Comparison of ENCODE assay signal across 8 cellular contexts in genomic region chr4:84582988-84583870, GRCh38. TPM values are rescaled to one million over a fixed set of nuclear protein-coding genes. Genes with fewer than 3 reads are reported as not detected.
A peak's percentile ranks its signal among the peaks of the same experiment; 100 is the strongest.
DNase-seq lines count a peak whose midpoint lies in the region; ATAC-seq and TF ChIP-seq lines count a peak whose summit lies in the region.

CDS1 (plus strand) TSS chr4:84583127; CDS start chr4:84583402, 275 bp downstream.

- no peak within 1 kb of the TSS for H2BK15ac ChIP-seq in mesendoderm (replicated peaks; ENCODE audit: low read depth)

- WGBS in mesendoderm (ENCODE audit: extremely low coverage, insufficient coverage, low lambda C conversion rate): no CpG with 5 or more reads among the region's 88 CpGs
- WGBS in testis, 2 donors: 0% methylated on average over 63 of the region's 88 CpGs; no CpG with 5 or more reads in 1 of the 2 donors

- H3K9me3 Mint-ChIP-seq in T-helper 2 cell treated with Interferon-gamma antibody and Interleukin-4, amounts not matched to agents 5 μg/mL and 100 μg/mL, for 36 hours: no peaks in the 10 kb centered on the region

- peak; percentile 21 for DNase-seq in T-helper 2 cell treated with Interferon-gamma antibody and Interleukin-4, amounts not matched to agents 5 μg/mL and 100 μg/mL, for 36 hours (ENCODE audit: low spot score)
- DNase-seq in ecto neural progenitor cell (ENCODE audit: low spot score): peak; percentile 75
- DNase-seq in mesendoderm: peak; percentile 76
- peak; percentile 37 for DNase-seq in testis
- no peak for DNase-seq in OCI-M1 (lab: John Stamatoyannopoulos, UW)

- no peaks in the 10 kb centered on the region for H4K20me1 ChIP-seq in DOHH2 (ENCODE audit: control insufficient read depth, insufficient read depth, low read depth, low read length)

- H3K79me2 ChIP-seq in DOHH2 (ENCODE audit: control insufficient read depth, low read length): no peaks in the 10 kb centered on the region
- peaks cover 19% of the 10 kb centered on the region for H3K79me2 ChIP-seq in mesendoderm (ENCODE audit: control insufficient read depth, insufficient read depth, low read length)

- peak within 1 kb of the TSS; percentile 90 for H3K56ac ChIP-seq in mesendoderm (ENCODE audit: low read length)

- H2BK5ac ChIP-seq in mesendoderm (ENCODE audit: low read length): no peak within 1 kb of the TSS

- no peak within 1 kb of the TSS for H2AK5ac ChIP-seq in mesendoderm (ENCODE audit: low read length)

- peak within 1 kb of the TSS; percentile 0 for H2BK120ac ChIP-seq in mesendoderm (ENCODE audit: low read depth, low read length)

- H4K8ac ChIP-seq in mesendoderm (ENCODE audit: low read depth, low read length): no peak within 1 kb of the TSS

- H3K9me3 ChIP-seq in DOHH2 (ENCODE audit: control insufficient read depth, insufficient read depth, low read length) (no peaks in the 10 kb centered on the region), testis (no peaks in the 10 kb centered on the region)

- H3K27me3 Mint-ChIP-seq in T-helper 2 cell treated with Interferon-gamma antibody and Interleukin-4, amounts not matched to agents 5 μg/mL and 100 μg/mL, for 36 hours (ENCODE audit: low read depth): peaks cover 61% of the 10 kb centered on the region

- no peaks in the 10 kb centered on the region for H3K36me3 Mint-ChIP-seq in T-helper 2 cell treated with Interferon-gamma antibody and Interleukin-4, amounts not matched to agents 5 μg/mL and 100 μg/mL, for 36 hours (ENCODE audit: low read depth)

- H3K4me1 ChIP-seq in DOHH2 (ENCODE audit: control insufficient read depth, low read length) (no peaks in the 10 kb centered on the region), mesendoderm (ENCODE audit: control insufficient read depth, low read depth, low read length) (peaks cover 3% of the 10 kb centered on the region), testis (no peaks in the 10 kb centered on the region)

- H3K9ac ChIP-seq in mesendoderm (ENCODE audit: low read length): peak within 1 kb of the TSS; percentile 78

- peaks cover 16% of the 10 kb centered on the region for H3K4me1 Mint-ChIP-seq in T-helper 2 cell treated with Interferon-gamma antibody and Interleukin-4, amounts not matched to agents 5 μg/mL and 100 μg/mL, for 36 hours (ENCODE audit: low read depth)

- H3K4me2 ChIP-seq in DOHH2 (ENCODE audit: low read length) (peak within 1 kb of the TSS; percentile 64), mesendoderm (ENCODE audit: low read length) (peak within 1 kb of the TSS; percentile 72)

- H3K27ac ChIP-seq in DOHH2 (ENCODE audit: low read depth, low read length): no peak within 1 kb of the TSS
- H3K27ac ChIP-seq in mesendoderm (ENCODE audit: low read depth, low read length): peak within 1 kb of the TSS; percentile 82
- H3K27ac ChIP-seq in testis: peak within 1 kb of the TSS; percentile 85 to 88

- H3K27me3 ChIP-seq in DOHH2 (ENCODE audit: control insufficient read depth, low read length) (peaks cover 30% of the 10 kb centered on the region), mesendoderm (ENCODE audit: insufficient read depth, low read length, poor library complexity) (no peaks in the 10 kb centered on the region), testis (no peaks in the 10 kb centered on the region)

- no peak for TF ChIP-seq POLR2A in testis (IDR thresholded peaks at IDR 0.05)

- no peaks in the 10 kb centered on the region for H3K9me2 ChIP-seq in DOHH2 (replicated peaks; ENCODE audit: control insufficient read depth, low read length)

- TF ChIP-seq CTCF in DOHH2 (IDR thresholded peaks at IDR 0.05; ENCODE audit: low read depth, low read length, poor library complexity, severe bottlenecking): no peak
- TF ChIP-seq CTCF in testis (IDR thresholded peaks at IDR 0.05): no peak

- no peak within 1 kb of the TSS for H3K27ac Mint-ChIP-seq in T-helper 2 cell treated with Interferon-gamma antibody and Interleukin-4, amounts not matched to agents 5 μg/mL and 100 μg/mL, for 36 hours

- H3K4ac ChIP-seq in mesendoderm (ENCODE audit: low read depth, low read length): no peak within 1 kb of the TSS

- ATAC-seq in GM19463 (IDR thresholded peaks at IDR 0.05; ENCODE audit: unreplicated experiment) (peak; percentile 36), HG03520 (IDR thresholded peaks at IDR 0.05; ENCODE audit: unreplicated experiment) (peak; percentile 42)

- intact Hi-C loops in testis (cut with DNase I; ENCODE audit: low total_unique reads): no loop called here

- peak within 1 kb of the TSS; percentile 60 for H3K4me3 ChIP-seq in DOHH2 (ENCODE audit: low read length)
- H3K4me3 ChIP-seq in mesendoderm (ENCODE audit: low read length): peak within 1 kb of the TSS; percentile 73
- H3K4me3 ChIP-seq in testis: peak within 1 kb of the TSS; percentile 70 to 87

- no peak within 1 kb of the TSS for H3K23ac ChIP-seq in mesendoderm (ENCODE audit: low read length)

- H3K4me3 Mint-ChIP-seq in T-helper 2 cell treated with Interferon-gamma antibody and Interleukin-4, amounts not matched to agents 5 μg/mL and 100 μg/mL, for 36 hours: peak within 1 kb of the TSS; percentile 75

- H3K36me3 ChIP-seq in DOHH2 (ENCODE audit: control insufficient read depth, low read length): no peaks in the 10 kb centered on the region
- no peaks in the 10 kb centered on the region for H3K36me3 ChIP-seq in mesendoderm (ENCODE audit: control insufficient read depth, insufficient read depth, low read length)
- no peaks in the 10 kb centered on the region for H3K36me3 ChIP-seq in testis (ENCODE audit: low read depth, missing control alignments)

- peaks cover 8% of the 10 kb centered on the region for H3K79me1 ChIP-seq in mesendoderm (ENCODE audit: low read length)

- no peak within 1 kb of the TSS for H4K5ac ChIP-seq in mesendoderm (ENCODE audit: low read length)

- H3K18ac ChIP-seq in mesendoderm (ENCODE audit: low read length): peak within 1 kb of the TSS; percentile 35

- no peaks in the 10 kb centered on the region for H3F3A ChIP-seq in DOHH2 (ENCODE audit: control insufficient read depth, insufficient read depth)

RNA-seq across cellular contexts. Expression of gene CDS1, which starts in this region (rescaled TPM):
- 7.4 TPM for polyA plus RNA-seq in mesendoderm (2013, experiment 1 of 2)
- polyA plus RNA-seq in mesendoderm (2013, experiment 2 of 2): 8.1 TPM
- total RNA-seq in testis: 10 to 100 TPM; 15.2 to 20.3 TPM
- 13.5 TPM for polyA plus RNA-seq in testis (ENCODE audit: insufficient read depth, low read depth, low replicate concordance)
